8 cellular contexts compared by ENCODE assay signal in the genomic region with DNA sequence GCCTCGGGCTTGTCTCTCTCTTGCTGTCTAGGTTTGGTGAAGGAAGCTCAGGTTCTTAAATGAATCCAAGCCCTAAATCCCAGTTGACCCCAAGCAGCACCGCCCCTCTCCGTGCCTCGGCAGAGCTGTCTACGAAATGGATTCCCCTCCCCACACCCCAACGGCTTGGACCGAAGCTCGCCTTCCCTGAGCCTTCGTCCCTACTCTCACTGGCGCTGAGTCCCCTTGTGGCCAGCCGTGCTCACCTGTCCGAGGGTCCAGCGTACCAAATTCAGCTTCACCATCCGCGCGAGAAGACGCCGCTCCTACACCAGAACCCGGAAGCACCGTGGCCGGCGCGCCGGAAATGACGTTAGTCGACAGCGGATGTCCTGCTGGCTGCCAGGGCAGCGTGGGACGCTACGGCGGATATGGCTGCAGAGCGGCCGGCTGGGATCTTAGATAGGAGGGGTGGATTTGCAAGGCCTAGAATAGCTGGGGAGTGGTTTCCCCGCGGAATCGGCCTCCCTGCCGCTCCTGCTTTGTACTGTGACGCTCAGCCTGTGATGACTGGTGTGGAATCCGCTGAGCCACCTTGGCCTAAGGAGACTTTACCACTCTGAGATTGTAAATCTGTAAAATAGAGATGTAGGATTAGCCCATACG. TPM values are rescaled to one million over a fixed set of nuclear protein-coding genes. Genes with fewer than 3 reads are reported as not detected.
A peak's percentile ranks its signal among the peaks of the same experiment; 100 is the strongest.
DNase-seq lines count a peak whose midpoint lies in the region; ATAC-seq and TF ChIP-seq lines count a peak whose summit lies in the region.

TSS of gene TFIP11 (minus strand) at position 325 of the 645 bp plus-strand sequence. CDS start 2,201 bp downstream, outside the sequence.

- DNase-seq in DND-41, result peak; percentile 89
- peak; percentile 67 to 77 for DNase-seq in Kasumi-1 (lab: John Stamatoyannopoulos, UW)
- peak; percentile 91 for DNase-seq in RWPE2 (ENCODE audit: low spot score)
- peak; percentile 88 for DNase-seq in activated T-helper 2 cell treated with anti-CD3 and anti-CD28 coated beads, Interferon-gamma antibody, Interleukin-2, Interleukin-4, amounts not matched to agents 10 μg/mL and 5 μg/mL and 100 μg/mL, durations not matched to agents 14 hours and 24 hours and 36 hours (ENCODE audit: low spot score)
- DNase-seq in fibroblast of lung (ENCODE audit: low read depth in 2 of 2), result peak; percentile 89 to 93
- DNase-seq in naive thymus-derived CD4-positive, alpha-beta T cell, result peak; percentile 80 to 93 (median 84)

- H2AFZ ChIP-seq in DND-41 (ENCODE audit: low read depth, low read length) (peak within 1 kb of the TSS; percentile 90), fibroblast of lung (ENCODE audit: low read length) (peak within 1 kb of the TSS; percentile 79)

- H3K4me3 ChIP-seq in DND-41 (ENCODE audit: low read depth in 1 of 2, low read length in 2 of 2) (peak within 1 kb of the TSS; percentile 89 to 96), RWPE2 (ENCODE audit: severe bottlenecking) (peak within 1 kb of the TSS; percentile 72), fibroblast of lung (replicated peaks in 1 of 4; ENCODE audit: control extremely low read depth in 1 of 4, insufficient read depth in 1 of 4, low read depth in 3 of 4, low read length in 4 of 4) (peak within 1 kb of the TSS; percentile 51 to 96 (median 83))
- H3K4me3 ChIP-seq in naive thymus-derived CD4-positive, alpha-beta T cell (ENCODE audit: low read length), result peak within 1 kb of the TSS; percentile 89

- H3K79me2 ChIP-seq in DND-41 (ENCODE audit: insufficient read depth, low read length), result peaks cover 43% of the 10 kb centered on the region
- peaks cover 17% of the 10 kb centered on the region for H3K79me2 ChIP-seq in fibroblast of lung (ENCODE audit: control insufficient read depth, insufficient read depth, low read length)

- intact Hi-C loops in activated T-helper 2 cell treated with anti-CD3 and anti-CD28 coated beads, Interferon-gamma antibody, Interleukin-2, Interleukin-4, amounts not matched to agents 10 μg/mL and 5 μg/mL and 100 μg/mL, durations not matched to agents 14 hours and 24 hours and 36 hours (cut with micrococcal nuclease), result loop anchor here (2.0 to 5.0 kb wide), 3 partner anchors 29 to 161 kb away; partner anchors contain the start of genes HPS4, SRRD and TPST2
- intact Hi-C loops in naive thymus-derived CD4-positive, alpha-beta T cell (cut with micrococcal nuclease), result loop anchor here (1.0 to 10.0 kb wide), 7 partner anchors 9 to 160 kb away; partner anchors contain the start of genes ASPHD2 (in 2 of the 2), HPS4 (in 2 of the 2), SRRD (in 2 of the 2) and TPST2 (in 2 of the 2)

- H3K4me2 ChIP-seq in DND-41 (ENCODE audit: insufficient read depth, low read length) (peak within 1 kb of the TSS; percentile 100), fibroblast of lung (ENCODE audit: extremely low read depth, insufficient read depth, low read length) (peak within 1 kb of the TSS; percentile 98)

- CTCF ChIA-PET in naive thymus-derived CD4-positive, alpha-beta T cell (lab: Charles Lee), result no interaction called here

- no peaks in the 10 kb centered on the region for H3K27me3 ChIP-seq in DND-41 (ENCODE audit: insufficient read depth, low read length, poor library complexity)
- H3K27me3 ChIP-seq in RWPE2 (ENCODE audit: insufficient read depth, poor library complexity, severe bottlenecking), result no peaks in the 10 kb centered on the region
- no peaks in the 10 kb centered on the region for H3K27me3 ChIP-seq in fibroblast of lung (ENCODE audit: control insufficient read depth, insufficient read depth, low read length)
- H3K27me3 ChIP-seq in naive thymus-derived CD4-positive, alpha-beta T cell (ENCODE audit: control insufficient read depth in 2 of 2, insufficient read depth in 2 of 2, low read length in 2 of 2), result no peaks in the 10 kb centered on the region

- H3K27me3 Mint-ChIP-seq in activated T-helper 2 cell treated with anti-CD3 and anti-CD28 coated beads, Interferon-gamma antibody, Interleukin-2, Interleukin-4, amounts not matched to agents 10 μg/mL and 5 μg/mL and 100 μg/mL, durations not matched to agents 14 hours and 24 hours and 36 hours (ENCODE audit: low read depth), result no peaks in the 10 kb centered on the region
- no peaks in the 10 kb centered on the region for H3K27me3 Mint-ChIP-seq in naive thymus-derived CD4-positive, alpha-beta T cell
- no peaks in the 10 kb centered on the region for H3K27me3 Mint-ChIP-seq in stimulated activated memory B cell treated with anti-CD40 and anti-IgM and Interleukin-4, amounts not matched to agents 10 μg/mL and 1 μg/mL and 100 μg/mL, for 72 hours

- no peak for TF ChIP-seq CTCF in DND-41 (IDR thresholded peaks at IDR 0.05; ENCODE audit: borderline replicate concordance, extremely low read depth, low read length, poor library complexity, severe bottlenecking)
- TF ChIP-seq CTCF in RWPE2 (IDR thresholded peaks at IDR 0.05; ENCODE audit: poor library complexity, severe bottlenecking), result no peak
- TF ChIP-seq CTCF in fibroblast of lung (conservative IDR thresholded peaks at IDR 0.05 in 1 of 2, IDR thresholded peaks at IDR 0.05 in 1 of 2; ENCODE audit: low read depth in 1 of 2, low read length in 2 of 2), result no peak

- H4K20me1 ChIP-seq in DND-41 (ENCODE audit: insufficient read depth, low read length), result peaks cover 8% of the 10 kb centered on the region; the same call in 1 of the 2 replicates
- H4K20me1 ChIP-seq in fibroblast of lung (ENCODE audit: control insufficient read depth, extremely low read depth, insufficient read depth, low read length), result no peaks in the 10 kb centered on the region

- H3K9me3 ChIP-seq in DND-41 (ENCODE audit: insufficient read depth, low read length, severe bottlenecking) (no peaks in the 10 kb centered on the region), RWPE2 (ENCODE audit: severe bottlenecking) (no peaks in the 10 kb centered on the region), fibroblast of lung (ENCODE audit: control insufficient read depth, insufficient read depth, low read depth, low read length) (no peaks in the 10 kb centered on the region)
- H3K9me3 ChIP-seq in naive thymus-derived CD4-positive, alpha-beta T cell (ENCODE audit: control insufficient read depth in 2 of 3, low read length in 3 of 3), result no peaks in the 10 kb centered on the region

- POLR2A ChIA-PET in naive thymus-derived CD4-positive, alpha-beta T cell (lab: Charles Lee), result interaction anchor here (0.5 to 3.9 kb wide), 11 partner anchors 9 to 161 kb away, joined by 3 to 47 read pairs (median 3); partner anchors contain the start of genes HPS4 and SRRD

- peaks cover 33% of the 10 kb centered on the region for H3K36me3 Mint-ChIP-seq in activated T-helper 2 cell treated with anti-CD3 and anti-CD28 coated beads, Interferon-gamma antibody, Interleukin-2, Interleukin-4, amounts not matched to agents 10 μg/mL and 5 μg/mL and 100 μg/mL, durations not matched to agents 14 hours and 24 hours and 36 hours (ENCODE audit: low read depth)
- peaks cover 8 to 14% (median 10%) of the 10 kb centered on the region in 5 donors for H3K36me3 Mint-ChIP-seq in naive thymus-derived CD4-positive, alpha-beta T cell
- H3K36me3 Mint-ChIP-seq in stimulated activated memory B cell treated with anti-CD40 and anti-IgM and Interleukin-4, amounts not matched to agents 10 μg/mL and 1 μg/mL and 100 μg/mL, for 72 hours, result peaks cover 18% of the 10 kb centered on the region

- H3K27ac ChIP-seq in DND-41 (ENCODE audit: low read length), result peak within 1 kb of the TSS; percentile 87
- H3K27ac ChIP-seq in RWPE2 (ENCODE audit: poor library complexity, severe bottlenecking), result peak within 1 kb of the TSS; percentile 10
- H3K27ac ChIP-seq in fibroblast of lung (ENCODE audit: insufficient read depth, low read length), result peak within 1 kb of the TSS; percentile 67
- H3K27ac ChIP-seq in naive thymus-derived CD4-positive, alpha-beta T cell (ENCODE audit: low read depth, low read length), result peak within 1 kb of the TSS; percentile 96

- H3K36me3 ChIP-seq in DND-41 (ENCODE audit: insufficient read depth, low read length), result peaks cover 34% of the 10 kb centered on the region
- H3K36me3 ChIP-seq in RWPE2 (ENCODE audit: low read depth), result peaks cover 34% of the 10 kb centered on the region
- peaks cover 11% of the 10 kb centered on the region for H3K36me3 ChIP-seq in fibroblast of lung (ENCODE audit: control insufficient read depth, insufficient read depth, low read length)
- H3K36me3 ChIP-seq in naive thymus-derived CD4-positive, alpha-beta T cell (ENCODE audit: control insufficient read depth in 2 of 3, insufficient read depth in 3 of 3, low read length in 3 of 3), result peaks cover 12 to 34% (median 20%) of the 10 kb centered on the region in 3 experiments

- H3K9me3 Mint-ChIP-seq in activated T-helper 2 cell treated with anti-CD3 and anti-CD28 coated beads, Interferon-gamma antibody, Interleukin-2, Interleukin-4, amounts not matched to agents 10 μg/mL and 5 μg/mL and 100 μg/mL, durations not matched to agents 14 hours and 24 hours and 36 hours, result no peaks in the 10 kb centered on the region
- H3K9me3 Mint-ChIP-seq in naive thymus-derived CD4-positive, alpha-beta T cell, result no peaks in the 10 kb centered on the region
- no peaks in the 10 kb centered on the region for H3K9me3 Mint-ChIP-seq in stimulated activated memory B cell treated with anti-CD40 and anti-IgM and Interleukin-4, amounts not matched to agents 10 μg/mL and 1 μg/mL and 100 μg/mL, for 72 hours

- H3K9ac ChIP-seq in DND-41 (ENCODE audit: low read depth, low read length), result peak within 1 kb of the TSS; percentile 73
- peak within 1 kb of the TSS; percentile 63 for H3K9ac ChIP-seq in fibroblast of lung (ENCODE audit: insufficient read depth, low read length)

- peaks cover 29% of the 10 kb centered on the region for H3K4me1 ChIP-seq in DND-41 (ENCODE audit: insufficient read depth, low read length)
- H3K4me1 ChIP-seq in RWPE2 (ENCODE audit: insufficient read depth, poor library complexity, severe bottlenecking), result peaks cover 3% of the 10 kb centered on the region
- no peaks in the 10 kb centered on the region for H3K4me1 ChIP-seq in fibroblast of lung (ENCODE audit: control insufficient read depth, extremely low read depth, insufficient read depth, low read length)
- peaks cover 9 to 23% of the 10 kb centered on the region in 2 donors for H3K4me1 ChIP-seq in naive thymus-derived CD4-positive, alpha-beta T cell (ENCODE audit: control insufficient read depth in 2 of 2, insufficient read depth in 2 of 2, low read length in 2 of 2)

- ATAC-seq in DND-41 (ENCODE audit: insufficient read depth, low read depth) (peak; percentile 96), GM21825 (IDR thresholded peaks at IDR 0.05; ENCODE audit: unreplicated experiment) (peak; percentile 82), RWPE2 (ENCODE audit: low read depth) (peak; percentile 97)
- peak; percentile 97 for ATAC-seq in naive thymus-derived CD4-positive, alpha-beta T cell
- ATAC-seq in stimulated activated memory B cell treated with anti-CD40 and anti-IgM and Interleukin-4, amounts not matched to agents 10 μg/mL and 1 μg/mL and 100 μg/mL, for 72 hours, result peak; percentile 99

- peak within 1 kb of the TSS; percentile 97 for H3K27ac Mint-ChIP-seq in activated T-helper 2 cell treated with anti-CD3 and anti-CD28 coated beads, Interferon-gamma antibody, Interleukin-2, Interleukin-4, amounts not matched to agents 10 μg/mL and 5 μg/mL and 100 μg/mL, durations not matched to agents 14 hours and 24 hours and 36 hours
- H3K27ac Mint-ChIP-seq in naive thymus-derived CD4-positive, alpha-beta T cell, result peak within 1 kb of the TSS; percentile 96 to 100 (median 99)
- peak within 1 kb of the TSS; percentile 96 for H3K27ac Mint-ChIP-seq in stimulated activated memory B cell treated with anti-CD40 and anti-IgM and Interleukin-4, amounts not matched to agents 10 μg/mL and 1 μg/mL and 100 μg/mL, for 72 hours

- peak within 1 kb of the TSS; percentile 100 for H3K4me3 Mint-ChIP-seq in activated T-helper 2 cell treated with anti-CD3 and anti-CD28 coated beads, Interferon-gamma antibody, Interleukin-2, Interleukin-4, amounts not matched to agents 10 μg/mL and 5 μg/mL and 100 μg/mL, durations not matched to agents 14 hours and 24 hours and 36 hours (ENCODE audit: low read depth)
- peak within 1 kb of the TSS; percentile 96 to 100 (median 99) for H3K4me3 Mint-ChIP-seq in naive thymus-derived CD4-positive, alpha-beta T cell
- peak within 1 kb of the TSS; percentile 100 for H3K4me3 Mint-ChIP-seq in stimulated activated memory B cell treated with anti-CD40 and anti-IgM and Interleukin-4, amounts not matched to agents 10 μg/mL and 1 μg/mL and 100 μg/mL, for 72 hours

- peaks cover 27% of the 10 kb centered on the region for H3K4me1 Mint-ChIP-seq in activated T-helper 2 cell treated with anti-CD3 and anti-CD28 coated beads, Interferon-gamma antibody, Interleukin-2, Interleukin-4, amounts not matched to agents 10 μg/mL and 5 μg/mL and 100 μg/mL, durations not matched to agents 14 hours and 24 hours and 36 hours (ENCODE audit: low read depth)
- H3K4me1 Mint-ChIP-seq in naive thymus-derived CD4-positive, alpha-beta T cell, result peaks cover 29 to 52% (median 50%) of the 10 kb centered on the region in 7 donors
- H3K4me1 Mint-ChIP-seq in stimulated activated memory B cell treated with anti-CD40 and anti-IgM and Interleukin-4, amounts not matched to agents 10 μg/mL and 1 μg/mL and 100 μg/mL, for 72 hours, result peaks cover 37% of the 10 kb centered on the region

RNA-seq across cellular contexts. Expression of gene TFIP11, which starts in this region (rescaled TPM):
- 49.7 and 55.0 TPM in 2 replicates for total RNA-seq in activated T-helper 2 cell treated with anti-CD3 and anti-CD28 coated beads, Interferon-gamma antibody, Interleukin-2, Interleukin-4, amounts not matched to agents 10 μg/mL and 5 μg/mL and 100 μg/mL, durations not matched to agents 14 hours and 24 hours and 36 hours
- 40.3 TPM in 2 replicates for total RNA-seq in fibroblast of lung
- polyA plus RNA-seq in fibroblast of lung, result 24.2 and 31.1 TPM in 2 replicates
- polyA plus RNA-seq in fibroblast of lung (2012), result 21.8 and 31.0 TPM in 2 replicates
- 19.5 and 59.6 TPM in 2 replicates for polyA minus RNA-seq in fibroblast of lung (ENCODE audit: low replicate concordance)
- 100 to 1,000 TPM in 1 of 5 experiments, 10 to 100 TPM in 4; 63.6 to 107 (median 72.9) TPM for total RNA-seq in naive thymus-derived CD4-positive, alpha-beta T cell
- 10 to 100 TPM; 25.8 to 45.8 TPM for polyA plus RNA-seq in naive thymus-derived CD4-positive, alpha-beta T cell

Comparison
In these comparisons a context has a peak if more than half of its experiments do, and no peak if none do; other contexts are left out.
1. Peak in every context shown above with its lines: DNase-seq, ATAC-seq, H3K4me3 ChIP-seq and H3K27ac ChIP-seq.
2. H3K27ac ChIP-seq: peak in every context shown above with its lines; median percentile 96 in naive thymus-derived CD4-positive, alpha-beta T cell; 87 in DND-41; 67 in fibroblast of lung; 10 in RWPE2.